Comparison of ENCODE assay signal across 11 cellular contexts in genomic region chr12:110279561-110279960, GRCh38. TPM values are rescaled to one million over a fixed set of nuclear protein-coding genes. Genes with fewer than 3 reads are reported as not detected.
DNase-seq lines count a peak whose midpoint lies in the region; ATAC-seq and TF ChIP-seq lines count a peak whose summit lies in the region.
"Had no signal": no experiment of that assay in that cellular context is flagged by ENCODE, and none has a peak within 500 bp of the region (broad histone marks: within the 10 kb centered on the region; RNA-seq: fewer than 3 reads in every experiment).

No MANE protein-coding gene starts in this region.

- H4K8ac ChIP-seq in mesenchymal stem cell (ENCODE audit: low read length), result no peak overlapping the region

- H3K9me3 ChIP-seq in BLaER1, result no peaks in the 10 kb centered on the region
- H3K9me3 ChIP-seq in Caco-2, result no peaks in the 10 kb centered on the region
- no peaks in the 10 kb centered on the region for H3K9me3 ChIP-seq in PC-3 (ENCODE audit: low read length)
- no peaks in the 10 kb centered on the region for H3K9me3 ChIP-seq in mesenchymal stem cell (ENCODE audit: control insufficient read depth, low read length)
- H3K9me3 ChIP-seq in ascending aorta, result no peaks in the 10 kb centered on the region

- peak overlapping the region; percentile 36 for H3K4me3 Mint-ChIP-seq in Caco-2 (ENCODE audit: unreplicated experiment)

- peaks cover 3% of the 10 kb centered on the region for H3K4me1 Mint-ChIP-seq in Caco-2 (ENCODE audit: low read depth, unreplicated experiment)

- TF ChIP-seq POLR2A in erythroblast (IDR thresholded peaks at IDR 0.05; ENCODE audit: low read length), result no peak

- no peaks in the 10 kb centered on the region for H3K9me3 Mint-ChIP-seq in Caco-2 (ENCODE audit: unreplicated experiment)

- WGBS in mesenchymal stem cell, result 75% methylated on average over 6 of the region's 7 CpGs

- POLR2A ChIA-PET in Caco-2 (lab: Charles Lee) (interaction anchor here (1.1 to 2.9 kb wide), 2 partner anchors 31 to 155 kb away, joined by 3 to 41 read pairs; partner anchors contain the start of gene IFT81), PC-3 (lab: Charles Lee; ENCODE audit: unreplicated experiment) (interaction anchor here (0.5 to 1.3 kb wide), 3 partner anchors 9 to 32 kb away, joined by 5 to 16 read pairs (median 7); no protein-coding TSS in a partner anchor)

- peak overlapping the region in 1 of 2 experiments; percentile 17 for H3K4ac ChIP-seq in mesenchymal stem cell (ENCODE audit: low read depth in 1 of 2, low read length in 2 of 2)

- H3K36me3 Mint-ChIP-seq in Caco-2 (ENCODE audit: insufficient read depth, unreplicated experiment), result peaks cover 46% of the 10 kb centered on the region

- no peaks in the 10 kb centered on the region for H3K27me3 ChIP-seq in BLaER1
- no peaks in the 10 kb centered on the region for H3K27me3 ChIP-seq in Caco-2 (replicated peaks; ENCODE audit: control insufficient read depth, insufficient read depth, low read length)
- no peaks in the 10 kb centered on the region for H3K27me3 ChIP-seq in PC-3 (ENCODE audit: low read length)
- H3K27me3 ChIP-seq in mesenchymal stem cell (ENCODE audit: control insufficient read depth in 1 of 2, insufficient read depth in 1 of 2, low read length in 2 of 2), result no peaks in the 10 kb centered on the region
- H3K27me3 ChIP-seq in ascending aorta, result no peaks in the 10 kb centered on the region

- peaks cover 31% of the 10 kb centered on the region for H3K79me2 ChIP-seq in PC-3 (ENCODE audit: low read length)

- H3K27me3 Mint-ChIP-seq in Caco-2 (ENCODE audit: insufficient read depth, unreplicated experiment), result no peaks in the 10 kb centered on the region

- CTCF ChIA-PET in Caco-2 (lab: Charles Lee), result interaction anchor here (1.1 to 1.2 kb wide), 2 partner anchors 46 to 190 kb away, joined by 3 read pairs; no protein-coding TSS in a partner anchor
- CTCF ChIA-PET in PC-3 (lab: Charles Lee), result interaction anchor here (1.4 kb wide), 1 partner anchor 54 kb away, joined by 11 read pairs; no protein-coding TSS in a partner anchor

- H3K4me2 ChIP-seq in BLaER1 (peak overlapping the region; percentile 84), PC-3 (ENCODE audit: low read length) (peak overlapping the region; percentile 86), mesenchymal stem cell (ENCODE audit: low read length, poor library complexity, severe bottlenecking) (no peak overlapping the region)

- H3K36me3 ChIP-seq in BLaER1 (peaks cover 10% of the 10 kb centered on the region; the same call in 1 of the 2 replicates), Caco-2 (ENCODE audit: control insufficient read depth, insufficient read depth, low read length) (no peaks in the 10 kb centered on the region; the same call in 1 of the 2 replicates), PC-3 (ENCODE audit: low read depth, low read length) (peaks cover 20% of the 10 kb centered on the region), mesenchymal stem cell (ENCODE audit: control insufficient read depth in 1 of 2, insufficient read depth in 2 of 2, low read depth in 1 of 2, low read length in 2 of 2) (peaks cover 0 to 22% of the 10 kb centered on the region in 2 experiments), ascending aorta (no peaks in the 10 kb centered on the region)

- H4K91ac ChIP-seq in mesenchymal stem cell (ENCODE audit: low read length), result no peak overlapping the region

- H3K27ac ChIP-seq in BLaER1, result no peak overlapping the region
- no peak overlapping the region for H3K27ac ChIP-seq in PC-3 (ENCODE audit: low read length)
- no peak overlapping the region for H3K27ac ChIP-seq in mesenchymal stem cell (ENCODE audit: low read length, poor library complexity, severe bottlenecking)
- H3K27ac ChIP-seq in ascending aorta, result peak overlapping the region in 1 of 2 donors; percentile 99

- H3K14ac ChIP-seq in mesenchymal stem cell (ENCODE audit: low read length in 2 of 2), result no peak overlapping the region

- intact Hi-C loops in Caco-2 (cut with micrococcal nuclease; ENCODE audit: unreplicated experiment) (no loop called here), PC-3 (cut with micrococcal nuclease) (no loop called here), ascending aorta (cut with DNase I) (no loop called here)

- H2BK15ac ChIP-seq in mesenchymal stem cell (ENCODE audit: low read depth, poor library complexity, severe bottlenecking), result no peak overlapping the region

- no peak overlapping the region for H3K23ac ChIP-seq in mesenchymal stem cell (ENCODE audit: low read length in 2 of 2)

- H3K4me1 ChIP-seq in BLaER1 (peaks cover 36% of the 10 kb centered on the region), Caco-2 (peaks cover 23% of the 10 kb centered on the region), PC-3 (ENCODE audit: insufficient read depth, low read length) (peaks cover 28% of the 10 kb centered on the region), mesenchymal stem cell (ENCODE audit: control insufficient read depth, insufficient read depth, low read depth, low read length) (peaks cover 4% of the 10 kb centered on the region), ascending aorta (peaks cover 0 to 2% of the 10 kb centered on the region in 2 donors)

- no peak for TF ChIP-seq CTCF in Caco-2 (IDR thresholded peaks at IDR 0.05; ENCODE audit: insufficient read depth in 1 of 2, low read depth in 1 of 2, low read length in 1 of 2, severe bottlenecking in 1 of 2, unreplicated experiment in 1 of 2)
- TF ChIP-seq CTCF in PC-3 (conservative IDR thresholded peaks at IDR 0.05; ENCODE audit: low read depth, low read length), result no peak
- TF ChIP-seq CTCF in ascending aorta (IDR thresholded peaks at IDR 0.05), result no peak

- BruUV-seq in Caco-2 (replicated peaks; lab: Mats Ljungman, UMichigan) (no TSS peak), PC-3 (replicated peaks; lab: Mats Ljungman, UMichigan) (no TSS peak)

- no peaks in the 10 kb centered on the region for H3K9me2 ChIP-seq in PC-3 (replicated peaks; ENCODE audit: low read length)

- H2AK5ac ChIP-seq in mesenchymal stem cell (ENCODE audit: low read length, severe bottlenecking), result peak overlapping the region; percentile 81

- DNase-seq in Caco-2 (no peak), PC-3 (no peak), mesenchymal stem cell (no peak), ascending aorta (ENCODE audit: low spot score in 2 of 2) (no peak), erythroblast (lab: John Stamatoyannopoulos, UW) (no peak)
- DNase-seq: activated CD4-positive, alpha-beta T cell treated with anti-CD3 and anti-CD28 coated beads for 4 hours; aorta; GDM1 had no signal

- no peaks in the 10 kb centered on the region for H3K79me1 ChIP-seq in mesenchymal stem cell (replicated peaks; ENCODE audit: low read length, poor library complexity, severe bottlenecking)

- no peaks in the 10 kb centered on the region for H3F3A ChIP-seq in PC-3 (ENCODE audit: low read length, unreplicated experiment)

- ATAC-seq in PC-3 (no peak), GM18511 (IDR thresholded peaks at IDR 0.05; ENCODE audit: unreplicated experiment) (no peak)

- H2BK120ac ChIP-seq in mesenchymal stem cell (ENCODE audit: low read depth, low read length), result no peak overlapping the region

- H2BK12ac ChIP-seq in mesenchymal stem cell (ENCODE audit: low read length in 2 of 2), result peak overlapping the region in 1 of 2 experiments; percentile 91

- no peak overlapping the region for H2BK5ac ChIP-seq in mesenchymal stem cell (ENCODE audit: low read depth, low read length, poor library complexity, severe bottlenecking)

- H3K4me3 ChIP-seq in BLaER1 (no peak overlapping the region), Caco-2 (ENCODE audit: low read depth, low read length) (no peak overlapping the region), PC-3 (ENCODE audit: low read length) (no peak overlapping the region; the same call in 1 of the 2 replicates), mesenchymal stem cell (ENCODE audit: insufficient read depth in 1 of 2, low read depth in 1 of 2, low read length in 2 of 2) (no peak overlapping the region), ascending aorta (peak overlapping the region in 1 of 2 donors; percentile 93)
- H3K4me3 ChIP-seq: lung had no signal

- peak overlapping the region; percentile 18; the same call in 1 of the 2 replicates for H3K9ac ChIP-seq in BLaER1
- H3K9ac ChIP-seq in PC-3 (ENCODE audit: low read length), result no peak overlapping the region
- H3K9ac ChIP-seq in mesenchymal stem cell (ENCODE audit: low read length), result peak overlapping the region; percentile 93

- H2AFZ ChIP-seq in PC-3 (ENCODE audit: low read length) (no peak overlapping the region), mesenchymal stem cell (ENCODE audit: low read depth, low read length) (no peak overlapping the region)

- peak overlapping the region in 1 of 2 experiments; percentile 95 for H3K18ac ChIP-seq in mesenchymal stem cell (ENCODE audit: low read depth in 1 of 2, low read length in 2 of 2)

- H4K20me1 ChIP-seq in BLaER1 (peaks cover 29% of the 10 kb centered on the region), PC-3 (ENCODE audit: low read length) (peaks cover 27% of the 10 kb centered on the region)

- peak overlapping the region; percentile 95 for H3K27ac Mint-ChIP-seq in Caco-2 (ENCODE audit: unreplicated experiment)

RNA-seq across cellular contexts. Expression of gene ATP2A2, which starts 1.5 kb away (rescaled TPM):
- total RNA-seq in Caco-2 (2022) (252 and 262 TPM in 2 replicates), PC-3 (2014; rRNA removed) (174 and 211 TPM in 2 replicates), ascending aorta (185 TPM)
- 155 TPM for polyA plus RNA-seq in mesenchymal stem cell (2013, experiment 1 of 2)
- 150 TPM for polyA plus RNA-seq in mesenchymal stem cell (2013, experiment 2 of 2)
